9 cellular contexts compared by ENCODE assay signal in genomic region chrX:140090800-140091275, GRCh38.
A peak's percentile ranks its signal among the peaks of the same experiment; 100 is the strongest.
DNase-seq lines count a peak whose midpoint lies in the region; ATAC-seq and TF ChIP-seq lines count a peak whose summit lies in the region.
"Had no signal": no experiment of that assay in that cellular context is flagged by ENCODE, and none has a peak within 500 bp of the region (broad histone marks: within the 10 kb centered on the region; RNA-seq: fewer than 3 reads in every experiment).

No MANE protein-coding gene starts in this region.

- no peak overlapping the region for H3K27ac ChIP-seq in upper lobe of right lung
- H3K27ac ChIP-seq: PC-9 had no signal

- H3K27me3 Mint-ChIP-seq in MCF 10A (ENCODE audit: insufficient read depth, unreplicated experiment) = no peaks in the 10 kb centered on the region
- H3K27me3 Mint-ChIP-seq in naive thymus-derived CD8-positive, alpha-beta T cell = peaks cover 0 to 29% (median 8%) of the 10 kb centered on the region in 5 donors

- in situ Hi-C loops in HAP-1 (cut with MboI; ENCODE audit: low sequenced_read_pairs) = no loop called here

- intact Hi-C loops in MCF 10A (cut with micrococcal nuclease) = no loop called here
- intact Hi-C loops in upper lobe of right lung (cut with DNase I) = no loop called here

- H3K4me1 ChIP-seq in HAP-1 (peaks cover 40% of the 10 kb centered on the region), upper lobe of right lung (no peaks in the 10 kb centered on the region)

- CTCF ChIA-PET in MCF 10A (lab: Yijun Ruan, JAX) = no interaction called here

- H3K4me3 ChIP-seq in AG10803 (ENCODE audit: low read length) = peak overlapping the region; percentile 39
- peak overlapping the region; percentile 23 for H3K4me3 ChIP-seq in HAP-1
- no peak overlapping the region for H3K4me3 ChIP-seq in upper lobe of right lung
- H3K4me3 ChIP-seq: PC-9 had no signal

- no peak for DNase-seq in AG10803 (ENCODE audit: low read depth)
- peak in 1 of 2 experiments; percentile 37 for DNase-seq in HAP-1 (ENCODE audit: low spot score in 2 of 2)
- DNase-seq in MCF 10A (ENCODE audit: unreplicated experiment) = no peak
- no peak for DNase-seq in naive thymus-derived CD8-positive, alpha-beta T cell
- DNase-seq in upper lobe of right lung = no peak
- DNase-seq in activated CD4-positive, alpha-beta T cell treated with anti-CD3 and anti-CD28 coated beads, Interleukin-2, amount 50 U/mL, for 4 hours = no peak
- DNase-seq in activated naive CD4-positive, alpha-beta T cell treated with Interleukin-2 at 50 U/mL for 16 hours = no peak
- DNase-seq: PC-9 had no signal

- no peaks in the 10 kb centered on the region for H3K4me1 Mint-ChIP-seq in MCF 10A (ENCODE audit: insufficient read depth, unreplicated experiment)
- H3K4me1 Mint-ChIP-seq in naive thymus-derived CD8-positive, alpha-beta T cell = peaks cover 0 to 3% (median under 1%) of the 10 kb centered on the region in 4 donors

- no peak overlapping the region for H3K27ac Mint-ChIP-seq in MCF 10A (ENCODE audit: low read depth, unreplicated experiment)
- H3K27ac Mint-ChIP-seq in naive thymus-derived CD8-positive, alpha-beta T cell = peak overlapping the region in 1 of 10 donors; percentile 48

- H3K27me3 ChIP-seq in HAP-1 (ENCODE audit: low read depth) (no peaks in the 10 kb centered on the region), upper lobe of right lung (no peaks in the 10 kb centered on the region)

- no TSS peak for BruUV-seq in MCF 10A (replicated peaks; lab: Mats Ljungman, UMichigan)

- no peaks in the 10 kb centered on the region for H3K36me3 ChIP-seq in HAP-1 (replicated peaks)
- no peaks in the 10 kb centered on the region for H3K36me3 ChIP-seq in upper lobe of right lung

- no peaks in the 10 kb centered on the region for H3K9me3 Mint-ChIP-seq in MCF 10A (ENCODE audit: unreplicated experiment)
- H3K9me3 Mint-ChIP-seq in naive thymus-derived CD8-positive, alpha-beta T cell = peaks cover 0 to 3% (median 0%) of the 10 kb centered on the region in 9 donors

- H3K9me3 ChIP-seq in HAP-1 (no peaks in the 10 kb centered on the region), upper lobe of right lung (no peaks in the 10 kb centered on the region)

- no peaks in the 10 kb centered on the region for H3K36me3 Mint-ChIP-seq in MCF 10A (ENCODE audit: insufficient read depth, unreplicated experiment)
- H3K36me3 Mint-ChIP-seq in naive thymus-derived CD8-positive, alpha-beta T cell = no peaks in the 10 kb centered on the region

- POLR2A ChIA-PET in MCF 10A (lab: Yijun Ruan, JAX) = interaction anchor here (0.6 kb wide), 1 partner anchor 1046 kb away, joined by 3 read pairs; no protein-coding TSS in a partner anchor
- POLR2A ChIA-PET in naive thymus-derived CD8-positive, alpha-beta T cell (lab: Charles Lee) = no interaction called here

- TF ChIP-seq CTCF in AG10803 (conservative IDR thresholded peaks at IDR 0.05; ENCODE audit: low read length) (no peak), MCF 10A (IDR thresholded peaks at IDR 0.05; ENCODE audit: unreplicated experiment) (no peak), upper lobe of right lung (IDR thresholded peaks at IDR 0.05) (no peak)

- peak overlapping the region; percentile 65 for H3K4me3 Mint-ChIP-seq in MCF 10A (ENCODE audit: unreplicated experiment)
- peak overlapping the region in 8 of 10 donors; percentile 16 to 53 (median 44) for H3K4me3 Mint-ChIP-seq in naive thymus-derived CD8-positive, alpha-beta T cell

- no peak for ATAC-seq in naive thymus-derived CD8-positive, alpha-beta T cell
- ATAC-seq in GM18502 (IDR thresholded peaks at IDR 0.05; ENCODE audit: poor library complexity, unreplicated experiment) (no peak), upper lobe of right lung (no peak)
